ENCODE assay signal across 1 cellular context in the genomic region with DNA sequence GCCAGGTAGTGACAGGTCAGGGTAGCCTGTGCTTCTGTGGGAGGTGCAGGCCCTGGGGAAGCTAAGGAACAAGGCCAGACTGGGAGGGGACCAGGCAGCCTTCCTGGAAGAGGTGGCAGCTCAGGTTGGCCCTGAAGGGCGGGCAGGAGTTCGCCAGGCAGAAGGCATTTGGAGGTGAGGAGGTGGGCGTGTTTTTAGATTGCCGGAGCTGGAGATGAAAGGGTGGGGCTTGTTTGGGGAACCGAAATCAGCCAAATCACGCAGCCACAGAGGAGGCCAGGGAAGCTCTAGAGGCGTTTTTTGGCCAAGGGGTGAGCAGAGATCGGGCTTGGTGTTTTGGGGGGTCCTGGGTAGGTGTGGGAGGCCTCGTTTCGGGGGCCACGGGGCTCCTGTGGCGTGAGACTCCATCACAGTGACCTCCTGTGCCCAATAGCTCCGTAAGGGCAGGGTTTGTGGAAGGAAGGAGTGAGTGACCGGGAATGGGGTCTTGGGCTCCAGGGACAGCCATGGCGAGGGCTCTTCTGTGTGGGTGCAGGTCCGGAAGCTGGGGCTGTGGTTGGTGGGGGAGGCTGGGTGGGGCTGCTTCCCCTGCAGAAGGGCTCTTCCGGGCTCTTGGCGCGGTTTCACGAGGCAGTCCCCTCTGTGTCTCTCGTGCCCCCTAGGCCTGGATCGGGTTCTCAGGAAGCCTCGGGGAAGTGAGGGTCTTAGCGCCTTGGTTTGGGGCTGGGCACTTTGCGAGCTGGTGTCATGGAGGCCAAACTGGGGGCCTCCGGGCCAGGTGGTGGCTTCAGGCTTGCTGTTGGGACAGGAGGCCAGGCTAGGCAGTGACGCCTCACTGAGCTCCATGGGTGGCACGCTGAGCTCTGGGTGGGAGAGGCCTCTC.
A peak's percentile ranks its signal among the peaks of the same experiment; 100 is the strongest.
TF ChIP-seq lines count a peak whose summit lies in the region.

No MANE protein-coding gene starts in this region.

TF ChIP-seq in GM12878, 131 proteins besides CTCF, POLR2A, EP300 and RAD21 (continued from another document and continues in another):
- TF ChIP-seq USF2 (IDR thresholded peaks at IDR 0.05; ENCODE audit: borderline replicate concordance, low read depth, low read length) = no peak
- TF ChIP-seq, protein P1, sequence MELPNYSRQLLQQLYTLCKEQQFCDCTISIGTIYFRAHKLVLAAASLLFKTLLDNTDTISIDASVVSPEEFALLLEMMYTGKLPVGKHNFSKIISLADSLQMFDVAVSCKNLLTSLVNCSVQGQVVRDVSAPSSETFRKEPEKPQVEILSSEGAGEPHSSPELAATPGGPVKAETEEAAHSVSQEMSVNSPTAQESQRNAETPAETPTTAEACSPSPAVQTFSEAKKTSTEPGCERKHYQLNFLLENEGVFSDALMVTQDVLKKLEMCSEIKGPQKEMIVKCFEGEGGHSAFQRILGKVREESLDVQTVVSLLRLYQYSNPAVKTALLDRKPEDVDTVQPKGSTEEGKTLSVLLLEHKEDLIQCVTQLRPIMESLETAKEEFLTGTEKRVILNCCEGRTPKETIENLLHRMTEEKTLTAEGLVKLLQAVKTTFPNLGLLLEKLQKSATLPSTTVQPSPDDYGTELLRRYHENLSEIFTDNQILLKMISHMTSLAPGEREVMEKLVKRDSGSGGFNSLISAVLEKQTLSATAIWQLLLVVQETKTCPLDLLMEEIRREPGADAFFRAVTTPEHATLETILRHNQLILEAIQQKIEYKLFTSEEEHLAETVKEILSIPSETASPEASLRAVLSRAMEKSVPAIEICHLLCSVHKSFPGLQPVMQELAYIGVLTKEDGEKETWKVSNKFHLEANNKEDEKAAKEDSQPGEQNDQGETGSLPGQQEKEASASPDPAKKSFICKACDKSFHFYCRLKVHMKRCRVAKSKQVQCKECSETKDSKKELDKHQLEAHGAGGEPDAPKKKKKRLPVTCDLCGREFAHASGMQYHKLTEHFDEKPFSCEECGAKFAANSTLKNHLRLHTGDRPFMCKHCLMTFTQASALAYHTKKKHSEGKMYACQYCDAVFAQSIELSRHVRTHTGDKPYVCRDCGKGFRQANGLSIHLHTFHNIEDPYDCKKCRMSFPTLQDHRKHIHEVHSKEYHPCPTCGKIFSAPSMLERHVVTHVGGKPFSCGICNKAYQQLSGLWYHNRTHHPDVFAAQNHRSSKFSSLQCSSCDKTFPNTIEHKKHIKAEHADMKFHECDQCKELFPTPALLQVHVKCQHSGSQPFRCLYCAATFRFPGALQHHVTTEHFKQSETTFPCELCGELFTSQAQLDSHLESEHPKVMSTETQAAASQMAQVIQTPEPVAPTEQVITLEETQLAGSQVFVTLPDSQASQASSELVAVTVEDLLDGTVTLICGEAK (IDR thresholded peaks at IDR 0.05; ENCODE audit: borderline replicate concordance) = no peak
- no peak for TF ChIP-seq TARDBP (IDR thresholded peaks at IDR 0.05; ENCODE audit: borderline replicate concordance)
- TF ChIP-seq EGR1 (IDR thresholded peaks at IDR 0.05; ENCODE audit: borderline replicate concordance in 1 of 2, low read depth in 2 of 2, low read length in 2 of 2) = peak in 1 of 2 experiments; percentile 40; a peak in 1 of 3 replicates
- peak; percentile 34; the same call in 1 of the 2 replicates for TF ChIP-seq RFX5 (IDR thresholded peaks at IDR 0.05; ENCODE audit: low read depth, low read length)
- no peak for TF ChIP-seq ZNF622 (IDR thresholded peaks at IDR 0.05)
- TF ChIP-seq STAT1 (conservative IDR thresholded peaks at IDR 0.05) = no peak
- TF ChIP-seq SMAD5 (IDR thresholded peaks at IDR 0.05; ENCODE audit: low read depth) = peak; percentile 58
- no peak for TF ChIP-seq NR2C1 (IDR thresholded peaks at IDR 0.05)
- TF ChIP-seq, protein P2, sequence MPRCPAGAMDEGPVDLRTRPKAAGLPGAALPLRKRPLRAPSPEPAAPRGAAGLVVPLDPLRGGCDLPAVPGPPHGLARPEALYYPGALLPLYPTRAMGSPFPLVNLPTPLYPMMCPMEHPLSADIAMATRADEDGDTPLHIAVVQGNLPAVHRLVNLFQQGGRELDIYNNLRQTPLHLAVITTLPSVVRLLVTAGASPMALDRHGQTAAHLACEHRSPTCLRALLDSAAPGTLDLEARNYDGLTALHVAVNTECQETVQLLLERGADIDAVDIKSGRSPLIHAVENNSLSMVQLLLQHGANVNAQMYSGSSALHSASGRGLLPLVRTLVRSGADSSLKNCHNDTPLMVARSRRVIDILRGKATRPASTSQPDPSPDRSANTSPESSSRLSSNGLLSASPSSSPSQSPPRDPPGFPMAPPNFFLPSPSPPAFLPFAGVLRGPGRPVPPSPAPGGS (IDR thresholded peaks at IDR 0.05; ENCODE audit: borderline replicate concordance, insufficient read depth, low read depth, low read length, poor library complexity, severe bottlenecking) = no peak
- TF ChIP-seq TBL1XR1 (IDR thresholded peaks at IDR 0.05; ENCODE audit: low read depth, low read length) = no peak
- TF ChIP-seq POLR2AphosphoS5 (IDR thresholded peaks at IDR 0.05; ENCODE audit: low read length) = peak; percentile 87
- no peak for TF ChIP-seq TCF12 (IDR thresholded peaks at IDR 0.05; ENCODE audit: low read depth, low read length)
- no peak for TF ChIP-seq ZNF24 (IDR thresholded peaks at IDR 0.05)
- TF ChIP-seq BCL11A (IDR thresholded peaks at IDR 0.05; ENCODE audit: low read depth, low read length) = no peak
- TF ChIP-seq NR2F1 (conservative IDR thresholded peaks at IDR 0.05) = peak; percentile 35; the same call in 1 of the 2 replicates
- TF ChIP-seq POLR2AphosphoS2 (IDR thresholded peaks at IDR 0.05; ENCODE audit: low read depth, low read length) = 0 out of 2 replicates have a peak, but pooled peaks have one; percentile 22
- TF ChIP-seq TAF1 (IDR thresholded peaks at IDR 0.05; ENCODE audit: borderline replicate concordance, low read depth, low read length) = peak; percentile 54; the same call in 1 of the 2 replicates
- no peak for TF ChIP-seq SMAD1 (IDR thresholded peaks at IDR 0.05; ENCODE audit: low read depth, partially characterized antibody)
- TF ChIP-seq NBN (IDR thresholded peaks at IDR 0.05) = peak; percentile 79; the same call in 1 of the 2 replicates
- no peak for TF ChIP-seq FOXM1 (IDR thresholded peaks at IDR 0.05; ENCODE audit: low read depth, low read length)
- TF ChIP-seq IKZF2 (IDR thresholded peaks at IDR 0.05) = peak; percentile 78
- TF ChIP-seq NFIC (IDR thresholded peaks at IDR 0.05; ENCODE audit: low read depth, low read length) = no peak
- TF ChIP-seq RELA (IDR thresholded peaks at IDR 0.05; ENCODE audit: borderline replicate concordance, partially characterized antibody) = no peak
- TF ChIP-seq IKZF1 (conservative IDR thresholded peaks at IDR 0.05) = peak; percentile 80
- peak; percentile 15; the same call in 1 of the 2 replicates for TF ChIP-seq PML (IDR thresholded peaks at IDR 0.05; ENCODE audit: low read length)
- TF ChIP-seq SMC3 (IDR thresholded peaks at IDR 0.05; ENCODE audit: borderline replicate concordance, low read length) = no peak
- no peak for TF ChIP-seq HDAC2 (IDR thresholded peaks at IDR 0.05)
- peak; percentile 99 for TF ChIP-seq SMARCA5 (IDR thresholded peaks at IDR 0.05)
- TF ChIP-seq YBX1 (IDR thresholded peaks at IDR 0.05) = no peak
- TF ChIP-seq REST (IDR thresholded peaks at IDR 0.05; ENCODE audit: low read depth, low read length) = no peak
- no peak; the same call in none of the 2 replicates for TF ChIP-seq EED (IDR thresholded peaks at IDR 0.05; ENCODE audit: low read depth)
- peak; percentile 60; the same call in 1 of the 2 replicates for TF ChIP-seq ZNF217 (IDR thresholded peaks at IDR 0.05)
- TF ChIP-seq JUNB (IDR thresholded peaks at IDR 0.05) = no peak
- TF ChIP-seq MXI1 (IDR thresholded peaks at IDR 0.05; ENCODE audit: low read depth, low read length) = peak; percentile 80
- TF ChIP-seq HDAC6 (IDR thresholded peaks at IDR 0.05; ENCODE audit: unreplicated experiment) = no peak
- TF ChIP-seq, protein P3, sequence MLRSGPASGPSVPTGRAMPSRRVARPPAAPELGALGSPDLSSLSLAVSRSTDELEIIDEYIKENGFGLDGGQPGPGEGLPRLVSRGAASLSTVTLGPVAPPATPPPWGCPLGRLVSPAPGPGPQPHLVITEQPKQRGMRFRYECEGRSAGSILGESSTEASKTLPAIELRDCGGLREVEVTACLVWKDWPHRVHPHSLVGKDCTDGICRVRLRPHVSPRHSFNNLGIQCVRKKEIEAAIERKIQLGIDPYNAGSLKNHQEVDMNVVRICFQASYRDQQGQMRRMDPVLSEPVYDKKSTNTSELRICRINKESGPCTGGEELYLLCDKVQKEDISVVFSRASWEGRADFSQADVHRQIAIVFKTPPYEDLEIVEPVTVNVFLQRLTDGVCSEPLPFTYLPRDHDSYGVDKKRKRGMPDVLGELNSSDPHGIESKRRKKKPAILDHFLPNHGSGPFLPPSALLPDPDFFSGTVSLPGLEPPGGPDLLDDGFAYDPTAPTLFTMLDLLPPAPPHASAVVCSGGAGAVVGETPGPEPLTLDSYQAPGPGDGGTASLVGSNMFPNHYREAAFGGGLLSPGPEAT (IDR thresholded peaks at IDR 0.05; ENCODE audit: low read depth) = peak; percentile 18; the same call in 1 of the 2 replicates
- TF ChIP-seq CEBPZ (IDR thresholded peaks at IDR 0.05; ENCODE audit: low read depth, low read length) = no peak
- no peak for TF ChIP-seq BRCA1 (IDR thresholded peaks at IDR 0.05; ENCODE audit: low read depth, low read length)
- no peak for TF ChIP-seq STAT3 (IDR thresholded peaks at IDR 0.05; ENCODE audit: low read depth, low read length)
- peak; percentile 90 for TF ChIP-seq DPF2 (IDR thresholded peaks at IDR 0.05)
- TF ChIP-seq BHLHE40 (IDR thresholded peaks at IDR 0.05; ENCODE audit: borderline replicate concordance in 1 of 2, low read depth in 2 of 2, low read length in 1 of 2) = 0 out of 4 replicates have a peak, but pooled peaks of 1 of the 2 experiments have one; percentile 36
- peak; percentile 65 for TF ChIP-seq MTA2 (IDR thresholded peaks at IDR 0.05; ENCODE audit: low read depth)
- TF ChIP-seq HDGF (IDR thresholded peaks at IDR 0.05) = peak; percentile 84
- TF ChIP-seq BACH1 (IDR thresholded peaks at IDR 0.05; ENCODE audit: borderline replicate concordance) = peak; percentile 57; the same call in 1 of the 2 replicates
- TF ChIP-seq RUNX3 (IDR thresholded peaks at IDR 0.05; ENCODE audit: low read length) = peak; percentile 62
- TF ChIP-seq HCFC1 (IDR thresholded peaks at IDR 0.05; ENCODE audit: low read length) = no peak
- TF ChIP-seq, protein P4, sequence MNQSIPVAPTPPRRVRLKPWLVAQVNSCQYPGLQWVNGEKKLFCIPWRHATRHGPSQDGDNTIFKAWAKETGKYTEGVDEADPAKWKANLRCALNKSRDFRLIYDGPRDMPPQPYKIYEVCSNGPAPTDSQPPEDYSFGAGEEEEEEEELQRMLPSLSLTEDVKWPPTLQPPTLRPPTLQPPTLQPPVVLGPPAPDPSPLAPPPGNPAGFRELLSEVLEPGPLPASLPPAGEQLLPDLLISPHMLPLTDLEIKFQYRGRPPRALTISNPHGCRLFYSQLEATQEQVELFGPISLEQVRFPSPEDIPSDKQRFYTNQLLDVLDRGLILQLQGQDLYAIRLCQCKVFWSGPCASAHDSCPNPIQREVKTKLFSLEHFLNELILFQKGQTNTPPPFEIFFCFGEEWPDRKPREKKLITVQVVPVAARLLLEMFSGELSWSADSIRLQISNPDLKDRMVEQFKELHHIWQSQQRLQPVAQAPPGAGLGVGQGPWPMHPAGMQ (IDR thresholded peaks at IDR 0.05; ENCODE audit: borderline replicate concordance) = no peak
- TF ChIP-seq RAD51 (IDR thresholded peaks at IDR 0.05) = no peak
- peak; percentile 16; the same call in 1 of the 2 replicates for TF ChIP-seq CREM (IDR thresholded peaks at IDR 0.05; ENCODE audit: low read depth)
